8 cellular contexts compared by ENCODE assay signal in the genomic region with DNA sequence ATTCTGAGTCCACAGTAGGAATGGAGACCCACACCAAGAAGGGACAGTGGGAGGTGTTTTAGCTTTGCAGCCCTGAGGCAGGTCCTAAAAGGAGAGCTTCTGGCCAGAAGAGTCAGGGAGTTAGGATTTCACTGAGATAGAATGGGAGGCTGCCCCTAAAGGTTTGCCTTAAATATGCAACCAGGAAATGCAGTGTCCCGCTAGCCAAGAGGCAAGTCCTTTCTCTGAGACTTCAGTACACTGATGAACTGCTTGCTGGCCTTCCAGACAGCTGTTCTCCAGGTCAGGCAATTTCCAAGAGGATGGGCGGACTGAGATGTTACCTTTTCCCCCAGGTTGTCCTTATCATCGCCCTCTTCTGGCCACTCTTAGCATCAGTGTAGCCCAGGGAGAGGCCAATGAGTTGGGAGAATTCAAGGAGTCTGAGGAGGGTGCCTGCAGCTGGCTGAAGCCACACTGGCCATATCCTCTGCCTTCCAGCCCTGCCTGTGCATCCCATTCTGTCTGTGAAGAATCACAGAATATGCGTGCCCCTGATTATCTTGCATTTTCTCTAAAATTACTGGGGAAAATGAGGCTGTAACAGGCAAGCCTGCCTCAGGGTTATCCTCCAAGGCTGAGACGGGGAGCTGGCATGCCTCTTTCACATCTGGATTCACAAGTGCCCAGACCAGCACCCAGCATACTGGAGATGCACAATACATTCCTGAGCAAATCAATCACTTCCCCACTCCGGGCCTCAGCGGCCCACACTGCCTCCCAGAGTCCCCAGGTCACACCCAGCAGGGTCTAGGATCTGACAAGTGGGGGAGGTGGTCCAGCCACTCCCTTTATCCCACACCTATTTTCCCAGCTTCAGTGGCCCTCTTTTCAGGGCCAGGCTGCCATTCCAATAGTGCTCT. TPM values are rescaled to one million over a fixed set of nuclear protein-coding genes. Genes with fewer than 3 reads are reported as not detected.
DNase-seq lines count a peak whose midpoint lies in the region; ATAC-seq and TF ChIP-seq lines count a peak whose summit lies in the region.

No MANE protein-coding gene starts in this region.

- 60% methylated on average over 7 of the region's 7 CpGs for WGBS in liver

- TF ChIP-seq CTCF in astrocyte of the spinal cord (IDR thresholded peaks at IDR 0.05; ENCODE audit: low read depth, low read length): peak; percentile 64
- TF ChIP-seq CTCF in liver (IDR thresholded peaks at IDR 0.05; ENCODE audit: low read depth, low read length, missing input control): peak; percentile 62

- peak; percentile 29 for DNase-seq in AG08395 (ENCODE audit: low spot score)
- DNase-seq in EH (ENCODE audit: low read depth): peak; percentile 34
- DNase-seq in NCI-H345 (lab: John Stamatoyannopoulos, UW): peak; percentile 45
- peak; percentile 26 for DNase-seq in astrocyte of the spinal cord (ENCODE audit: low read depth, low spot score)
- no peak for DNase-seq in HPDE6-E6E7 (ENCODE audit: extremely low spot score)

- no peak overlapping the region for H3K27ac ChIP-seq in liver (ENCODE audit: low read depth in 1 of 2, low read length in 2 of 2)

- ATAC-seq in GM18498 (IDR thresholded peaks at IDR 0.05; ENCODE audit: unreplicated experiment) (no peak), GM18909 (IDR thresholded peaks at IDR 0.05; ENCODE audit: poor library complexity, unreplicated experiment) (no peak)

- TF ChIP-seq RAD21 in liver (IDR thresholded peaks at IDR 0.05): peak; percentile 65 to 80

- no peaks in the 10 kb centered on the region for H3K9me3 ChIP-seq in liver (ENCODE audit: control insufficient read depth in 4 of 4, low read length in 3 of 4)

- H3K36me3 ChIP-seq in liver (ENCODE audit: control insufficient read depth in 4 of 4, insufficient read depth in 3 of 4, low read depth in 1 of 4, low read length in 3 of 4): no peaks in the 10 kb centered on the region

- H3K4me1 ChIP-seq in liver (ENCODE audit: control insufficient read depth in 4 of 4, insufficient read depth in 4 of 4, low read length in 3 of 4): peaks cover 17 to 24% (median 19%) of the 10 kb centered on the region in 4 donors

- no peaks in the 10 kb centered on the region for H3K27me3 ChIP-seq in liver (ENCODE audit: control insufficient read depth in 4 of 4, insufficient read depth in 4 of 4, low read length in 3 of 4)

- no peak overlapping the region for H3K9ac ChIP-seq in liver (ENCODE audit: low read depth in 1 of 2, low read length in 2 of 2)

- no peak overlapping the region for H3K4me3 ChIP-seq in astrocyte of the spinal cord (ENCODE audit: low read depth, low read length)
- H3K4me3 ChIP-seq in liver (ENCODE audit: low read depth in 1 of 3, low read length in 3 of 3): no peak overlapping the region

- in situ Hi-C loops in astrocyte of the spinal cord (cut with HindIII; ENCODE audit: low sequenced_read_pairs): no loop called here

TF ChIP-seq in liver, 16 proteins besides CTCF, POLR2A, EP300 and RAD21:
- TF ChIP-seq NR2F2 (IDR thresholded peaks at IDR 0.05): no peak
- TF ChIP-seq FOXA2 (IDR thresholded peaks at IDR 0.05): no peak
- no peak for TF ChIP-seq HNF4A (conservative IDR thresholded peaks at IDR 0.05)
- TF ChIP-seq, protein P1, sequence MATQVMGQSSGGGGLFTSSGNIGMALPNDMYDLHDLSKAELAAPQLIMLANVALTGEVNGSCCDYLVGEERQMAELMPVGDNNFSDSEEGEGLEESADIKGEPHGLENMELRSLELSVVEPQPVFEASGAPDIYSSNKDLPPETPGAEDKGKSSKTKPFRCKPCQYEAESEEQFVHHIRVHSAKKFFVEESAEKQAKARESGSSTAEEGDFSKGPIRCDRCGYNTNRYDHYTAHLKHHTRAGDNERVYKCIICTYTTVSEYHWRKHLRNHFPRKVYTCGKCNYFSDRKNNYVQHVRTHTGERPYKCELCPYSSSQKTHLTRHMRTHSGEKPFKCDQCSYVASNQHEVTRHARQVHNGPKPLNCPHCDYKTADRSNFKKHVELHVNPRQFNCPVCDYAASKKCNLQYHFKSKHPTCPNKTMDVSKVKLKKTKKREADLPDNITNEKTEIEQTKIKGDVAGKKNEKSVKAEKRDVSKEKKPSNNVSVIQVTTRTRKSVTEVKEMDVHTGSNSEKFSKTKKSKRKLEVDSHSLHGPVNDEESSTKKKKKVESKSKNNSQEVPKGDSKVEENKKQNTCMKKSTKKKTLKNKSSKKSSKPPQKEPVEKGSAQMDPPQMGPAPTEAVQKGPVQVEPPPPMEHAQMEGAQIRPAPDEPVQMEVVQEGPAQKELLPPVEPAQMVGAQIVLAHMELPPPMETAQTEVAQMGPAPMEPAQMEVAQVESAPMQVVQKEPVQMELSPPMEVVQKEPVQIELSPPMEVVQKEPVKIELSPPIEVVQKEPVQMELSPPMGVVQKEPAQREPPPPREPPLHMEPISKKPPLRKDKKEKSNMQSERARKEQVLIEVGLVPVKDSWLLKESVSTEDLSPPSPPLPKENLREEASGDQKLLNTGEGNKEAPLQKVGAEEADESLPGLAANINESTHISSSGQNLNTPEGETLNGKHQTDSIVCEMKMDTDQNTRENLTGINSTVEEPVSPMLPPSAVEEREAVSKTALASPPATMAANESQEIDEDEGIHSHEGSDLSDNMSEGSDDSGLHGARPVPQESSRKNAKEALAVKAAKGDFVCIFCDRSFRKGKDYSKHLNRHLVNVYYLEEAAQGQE (IDR thresholded peaks at IDR 0.05): no peak
- TF ChIP-seq, protein P2, sequence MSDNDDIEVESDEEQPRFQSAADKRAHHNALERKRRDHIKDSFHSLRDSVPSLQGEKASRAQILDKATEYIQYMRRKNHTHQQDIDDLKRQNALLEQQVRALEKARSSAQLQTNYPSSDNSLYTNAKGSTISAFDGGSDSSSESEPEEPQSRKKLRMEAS (IDR thresholded peaks at IDR 0.05): no peak
- no peak for TF ChIP-seq FOXA1 (IDR thresholded peaks at IDR 0.05)
- TF ChIP-seq, protein P3, sequence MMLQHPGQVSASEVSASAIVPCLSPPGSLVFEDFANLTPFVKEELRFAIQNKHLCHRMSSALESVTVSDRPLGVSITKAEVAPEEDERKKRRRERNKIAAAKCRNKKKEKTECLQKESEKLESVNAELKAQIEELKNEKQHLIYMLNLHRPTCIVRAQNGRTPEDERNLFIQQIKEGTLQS (IDR thresholded peaks at IDR 0.05): no peak
- no peak for TF ChIP-seq EGR1 (IDR thresholded peaks at IDR 0.05; ENCODE audit: low read depth in 2 of 2)

RNA-seq across cellular contexts. Expression of a gene that starts 2.4 kb away (rescaled TPM):
- total RNA-seq in liver: under 1 TPM; 0.08 to 0.19 TPM
- polyA plus RNA-seq in liver: under 1 TPM in 1 of 2 donors, not detected in 1; 0.06 TPM
